1 cellular context compared by ENCODE assay signal in the genomic region with DNA sequence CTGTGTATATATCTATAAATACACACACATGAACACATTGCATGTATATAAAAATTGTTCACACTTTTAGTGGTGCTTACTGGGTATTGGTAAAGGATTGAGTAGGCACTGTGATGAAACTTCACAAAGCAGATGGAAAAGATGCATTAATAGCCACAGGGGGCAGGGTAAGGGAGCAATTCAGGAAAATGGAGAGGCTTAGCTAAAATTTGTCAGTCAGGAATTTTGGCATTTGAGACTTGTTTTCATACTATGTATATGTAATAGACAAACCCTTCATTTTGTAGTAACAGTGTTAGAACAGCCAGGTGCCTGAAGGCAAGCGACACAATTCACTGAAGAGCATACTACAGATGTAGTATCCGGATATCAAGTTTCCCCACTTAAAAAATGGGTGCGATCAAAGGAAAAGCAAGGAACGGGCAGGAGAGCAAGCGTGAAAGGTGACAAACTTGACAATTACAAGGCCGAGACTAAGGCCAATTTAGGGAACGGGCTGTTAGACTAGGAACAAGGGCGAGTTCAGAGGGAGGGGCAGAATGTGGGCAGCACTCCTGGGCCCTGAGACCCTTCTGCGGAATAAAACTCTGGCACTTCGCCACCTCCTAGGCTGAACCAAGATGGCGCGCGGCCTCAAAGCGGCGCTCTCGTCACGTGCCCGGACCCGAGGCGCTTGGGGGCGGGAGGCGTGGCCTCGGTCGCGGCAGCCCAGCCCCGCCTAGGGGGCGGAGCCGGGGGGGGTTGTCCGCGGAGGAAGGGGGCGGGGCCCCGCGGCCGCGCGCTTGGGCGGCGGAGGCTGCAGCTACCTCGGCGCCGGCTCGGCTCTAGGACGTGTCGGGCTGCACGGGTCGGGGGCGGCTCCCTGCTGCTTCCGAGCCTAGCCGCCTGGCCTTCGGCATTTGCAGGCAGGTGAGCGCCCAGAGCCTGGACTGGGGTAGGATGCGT.
TF ChIP-seq lines count a peak whose summit lies in the region.

A gene (plus strand): TSS at position 771 of the 945 bp plus-strand sequence. CDS start 12,518 bp downstream, outside the sequence.

TF ChIP-seq in K562, 482 proteins besides CTCF, POLR2A, EP300 and RAD21 (continued from another document and continues in another):
- TF ChIP-seq, protein P1, sequence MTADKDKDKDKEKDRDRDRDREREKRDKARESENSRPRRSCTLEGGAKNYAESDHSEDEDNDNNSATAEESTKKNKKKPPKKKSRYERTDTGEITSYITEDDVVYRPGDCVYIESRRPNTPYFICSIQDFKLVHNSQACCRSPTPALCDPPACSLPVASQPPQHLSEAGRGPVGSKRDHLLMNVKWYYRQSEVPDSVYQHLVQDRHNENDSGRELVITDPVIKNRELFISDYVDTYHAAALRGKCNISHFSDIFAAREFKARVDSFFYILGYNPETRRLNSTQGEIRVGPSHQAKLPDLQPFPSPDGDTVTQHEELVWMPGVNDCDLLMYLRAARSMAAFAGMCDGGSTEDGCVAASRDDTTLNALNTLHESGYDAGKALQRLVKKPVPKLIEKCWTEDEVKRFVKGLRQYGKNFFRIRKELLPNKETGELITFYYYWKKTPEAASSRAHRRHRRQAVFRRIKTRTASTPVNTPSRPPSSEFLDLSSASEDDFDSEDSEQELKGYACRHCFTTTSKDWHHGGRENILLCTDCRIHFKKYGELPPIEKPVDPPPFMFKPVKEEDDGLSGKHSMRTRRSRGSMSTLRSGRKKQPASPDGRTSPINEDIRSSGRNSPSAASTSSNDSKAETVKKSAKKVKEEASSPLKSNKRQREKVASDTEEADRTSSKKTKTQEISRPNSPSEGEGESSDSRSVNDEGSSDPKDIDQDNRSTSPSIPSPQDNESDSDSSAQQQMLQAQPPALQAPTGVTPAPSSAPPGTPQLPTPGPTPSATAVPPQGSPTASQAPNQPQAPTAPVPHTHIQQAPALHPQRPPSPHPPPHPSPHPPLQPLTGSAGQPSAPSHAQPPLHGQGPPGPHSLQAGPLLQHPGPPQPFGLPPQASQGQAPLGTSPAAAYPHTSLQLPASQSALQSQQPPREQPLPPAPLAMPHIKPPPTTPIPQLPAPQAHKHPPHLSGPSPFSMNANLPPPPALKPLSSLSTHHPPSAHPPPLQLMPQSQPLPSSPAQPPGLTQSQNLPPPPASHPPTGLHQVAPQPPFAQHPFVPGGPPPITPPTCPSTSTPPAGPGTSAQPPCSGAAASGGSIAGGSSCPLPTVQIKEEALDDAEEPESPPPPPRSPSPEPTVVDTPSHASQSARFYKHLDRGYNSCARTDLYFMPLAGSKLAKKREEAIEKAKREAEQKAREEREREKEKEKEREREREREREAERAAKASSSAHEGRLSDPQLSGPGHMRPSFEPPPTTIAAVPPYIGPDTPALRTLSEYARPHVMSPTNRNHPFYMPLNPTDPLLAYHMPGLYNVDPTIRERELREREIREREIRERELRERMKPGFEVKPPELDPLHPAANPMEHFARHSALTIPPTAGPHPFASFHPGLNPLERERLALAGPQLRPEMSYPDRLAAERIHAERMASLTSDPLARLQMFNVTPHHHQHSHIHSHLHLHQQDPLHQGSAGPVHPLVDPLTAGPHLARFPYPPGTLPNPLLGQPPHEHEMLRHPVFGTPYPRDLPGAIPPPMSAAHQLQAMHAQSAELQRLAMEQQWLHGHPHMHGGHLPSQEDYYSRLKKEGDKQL (CRISPR knock-in tag; IDR thresholded peaks at IDR 0.05; ENCODE audit: borderline replicate concordance), result 0 out of 2 replicates have a peak, but pooled peaks have one; percentile 56
- TF ChIP-seq ESRRA (IDR thresholded peaks at IDR 0.05; ENCODE audit: borderline replicate concordance, low read depth) (peak; percentile 50; the same call in 1 of the 2 replicates), C11orf30 (IDR thresholded peaks at IDR 0.05; ENCODE audit: low read depth) (no peak), TFAM (CRISPR knock-in tag; conservative IDR thresholded peaks at IDR 0.05) (no peak), HDAC3 (IDR thresholded peaks at IDR 0.05; ENCODE audit: borderline replicate concordance, partially characterized antibody) (no peak), RFX5 (IDR thresholded peaks at IDR 0.05; ENCODE audit: low read depth, low read length) (no peak), TEAD1 (CRISPR knock-in tag; IDR thresholded peaks at IDR 0.05) (peak; percentile 92 to 94), PYGO2 (tag; IDR thresholded peaks at IDR 0.05) (0 out of 2 replicates have a peak, but pooled peaks have one; percentile 57), PPARD (CRISPR knock-in tag; IDR thresholded peaks at IDR 0.05) (no peak), FOXM1 (IDR thresholded peaks at IDR 0.05; ENCODE audit: low read depth) (no peak; the same call in 1 of the 2 replicates), FOXM1 (CRISPR knock-in tag; IDR thresholded peaks at IDR 0.05; ENCODE audit: low read depth) (peak; percentile 86; the same call in 1 of the 2 replicates), TAF7 (tag; IDR thresholded peaks at IDR 0.05) (peak; percentile 58), ILF3 (IDR thresholded peaks at IDR 0.05; ENCODE audit: borderline replicate concordance) (0 out of 2 replicates have a peak, but pooled peaks have one; percentile 30), FOXP1 (CRISPR knock-in tag; IDR thresholded peaks at IDR 0.05) (peak; percentile 99), HMGN3 (IDR thresholded peaks at IDR 0.05; ENCODE audit: borderline replicate concordance, extremely low read depth, insufficient read length, low read depth, low read length) (peak; percentile 87), SAFB2 (IDR thresholded peaks at IDR 0.05; ENCODE audit: borderline replicate concordance, low read depth, low read length, severe bottlenecking) (no peak), MED1 (CRISPR knock-in tag; IDR thresholded peaks at IDR 0.05; ENCODE audit: borderline replicate concordance) (no peak), NR2C1 (IDR thresholded peaks at IDR 0.05) (no peak), NR2C1 (tag; IDR thresholded peaks at IDR 0.05) (peak; percentile 84), SMC3 (conservative IDR thresholded peaks at IDR 0.05; ENCODE audit: insufficient read depth, low read depth, low read length) (no peak), ZNF12 (CRISPR knock-in tag; IDR thresholded peaks at IDR 0.05) (peak; percentile 17; the same call in 1 of the 2 replicates), PHF20 (IDR thresholded peaks at IDR 0.05; ENCODE audit: partially characterized antibody) (peak; percentile 95), CBX2 (IDR thresholded peaks at IDR 0.05; ENCODE audit: insufficient read depth, low read length, poor library complexity, severe bottlenecking) (no peak), CC2D1A (IDR thresholded peaks at IDR 0.05) (0 out of 2 replicates have a peak, but pooled peaks have one; percentile 48), ZNF282 (CRISPR knock-in tag; IDR thresholded peaks at IDR 0.05) (no peak), ZC3H4 (CRISPR knock-in tag; IDR thresholded peaks at IDR 0.05; ENCODE audit: borderline replicate concordance) (no peak), ZBTB8A (IDR thresholded peaks at IDR 0.05; ENCODE audit: partially characterized antibody) (no peak), ZNF717 (CRISPR knock-in tag; IDR thresholded peaks at IDR 0.05) (peak; percentile 78; the same call in 1 of the 2 replicates), MAFF (IDR thresholded peaks at IDR 0.05; ENCODE audit: low read length) (no peak), SUPT5H (IDR thresholded peaks at IDR 0.05) (peak; percentile 70; the same call in 1 of the 2 replicates), ZNF507 (tag; conservative IDR thresholded peaks at IDR 0.05) (0 out of 2 replicates have a peak, but pooled peaks have one; percentile 27), FOXA3 (CRISPR knock-in tag; conservative IDR thresholded peaks at IDR 0.05 in 1 of 2, IDR thresholded peaks at IDR 0.05 in 1 of 2) (peak; percentile 40 to 89; a peak in 3 of 4 replicates), CREBBP (IDR thresholded peaks at IDR 0.05; ENCODE audit: low read depth, low read length) (no peak), CBX1 (IDR thresholded peaks at IDR 0.05; ENCODE audit: low read depth) (peak; percentile 89; the same call in 1 of the 2 replicates), MYC (IDR thresholded peaks at IDR 0.05; ENCODE audit: low read depth, low read length) (peak; percentile 89), MYC (CRISPR knock-in tag; IDR thresholded peaks at IDR 0.05; ENCODE audit: borderline replicate concordance, low read depth) (peak; percentile 76; the same call in 1 of the 2 replicates), ZNF436 (CRISPR knock-in tag; IDR thresholded peaks at IDR 0.05) (no peak), STAT5B (CRISPR knock-in tag; IDR thresholded peaks at IDR 0.05) (no peak), SMARCA4 (IDR thresholded peaks at IDR 0.05) (no peak), NRF1 (conservative IDR thresholded peaks at IDR 0.05 in 1 of 2, IDR thresholded peaks at IDR 0.05 in 1 of 2) (peak; percentile 67 to 70)
- TF ChIP-seq, protein P2, sequence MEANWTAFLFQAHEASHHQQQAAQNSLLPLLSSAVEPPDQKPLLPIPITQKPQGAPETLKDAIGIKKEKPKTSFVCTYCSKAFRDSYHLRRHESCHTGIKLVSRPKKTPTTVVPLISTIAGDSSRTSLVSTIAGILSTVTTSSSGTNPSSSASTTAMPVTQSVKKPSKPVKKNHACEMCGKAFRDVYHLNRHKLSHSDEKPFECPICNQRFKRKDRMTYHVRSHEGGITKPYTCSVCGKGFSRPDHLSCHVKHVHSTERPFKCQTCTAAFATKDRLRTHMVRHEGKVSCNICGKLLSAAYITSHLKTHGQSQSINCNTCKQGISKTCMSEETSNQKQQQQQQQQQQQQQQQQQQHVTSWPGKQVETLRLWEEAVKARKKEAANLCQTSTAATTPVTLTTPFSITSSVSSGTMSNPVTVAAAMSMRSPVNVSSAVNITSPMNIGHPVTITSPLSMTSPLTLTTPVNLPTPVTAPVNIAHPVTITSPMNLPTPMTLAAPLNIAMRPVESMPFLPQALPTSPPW (CRISPR knock-in tag; IDR thresholded peaks at IDR 0.05), result peak; percentile 93
- TF ChIP-seq, protein P3, sequence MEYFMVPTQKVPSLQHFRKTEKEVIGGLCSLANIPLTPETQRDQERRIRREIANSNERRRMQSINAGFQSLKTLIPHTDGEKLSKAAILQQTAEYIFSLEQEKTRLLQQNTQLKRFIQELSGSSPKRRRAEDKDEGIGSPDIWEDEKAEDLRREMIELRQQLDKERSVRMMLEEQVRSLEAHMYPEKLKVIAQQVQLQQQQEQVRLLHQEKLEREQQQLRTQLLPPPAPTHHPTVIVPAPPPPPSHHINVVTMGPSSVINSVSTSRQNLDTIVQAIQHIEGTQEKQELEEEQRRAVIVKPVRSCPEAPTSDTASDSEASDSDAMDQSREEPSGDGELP (CRISPR knock-in tag; IDR thresholded peaks at IDR 0.05; ENCODE audit: borderline replicate concordance), result peak; percentile 89
- TF ChIP-seq, protein P4, sequence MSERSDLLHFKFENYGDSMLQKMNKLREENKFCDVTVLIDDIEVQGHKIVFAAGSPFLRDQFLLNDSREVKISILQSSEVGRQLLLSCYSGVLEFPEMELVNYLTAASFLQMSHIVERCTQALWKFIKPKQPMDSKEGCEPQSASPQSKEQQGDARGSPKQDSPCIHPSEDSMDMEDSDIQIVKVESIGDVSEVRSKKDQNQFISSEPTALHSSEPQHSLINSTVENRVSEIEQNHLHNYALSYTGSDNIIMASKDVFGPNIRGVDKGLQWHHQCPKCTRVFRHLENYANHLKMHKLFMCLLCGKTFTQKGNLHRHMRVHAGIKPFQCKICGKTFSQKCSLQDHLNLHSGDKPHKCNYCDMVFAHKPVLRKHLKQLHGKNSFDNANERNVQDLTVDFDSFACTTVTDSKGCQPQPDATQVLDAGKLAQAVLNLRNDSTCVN (CRISPR knock-in tag; IDR thresholded peaks at IDR 0.05), result peak; percentile 94
- TF ChIP-seq, protein P5, sequence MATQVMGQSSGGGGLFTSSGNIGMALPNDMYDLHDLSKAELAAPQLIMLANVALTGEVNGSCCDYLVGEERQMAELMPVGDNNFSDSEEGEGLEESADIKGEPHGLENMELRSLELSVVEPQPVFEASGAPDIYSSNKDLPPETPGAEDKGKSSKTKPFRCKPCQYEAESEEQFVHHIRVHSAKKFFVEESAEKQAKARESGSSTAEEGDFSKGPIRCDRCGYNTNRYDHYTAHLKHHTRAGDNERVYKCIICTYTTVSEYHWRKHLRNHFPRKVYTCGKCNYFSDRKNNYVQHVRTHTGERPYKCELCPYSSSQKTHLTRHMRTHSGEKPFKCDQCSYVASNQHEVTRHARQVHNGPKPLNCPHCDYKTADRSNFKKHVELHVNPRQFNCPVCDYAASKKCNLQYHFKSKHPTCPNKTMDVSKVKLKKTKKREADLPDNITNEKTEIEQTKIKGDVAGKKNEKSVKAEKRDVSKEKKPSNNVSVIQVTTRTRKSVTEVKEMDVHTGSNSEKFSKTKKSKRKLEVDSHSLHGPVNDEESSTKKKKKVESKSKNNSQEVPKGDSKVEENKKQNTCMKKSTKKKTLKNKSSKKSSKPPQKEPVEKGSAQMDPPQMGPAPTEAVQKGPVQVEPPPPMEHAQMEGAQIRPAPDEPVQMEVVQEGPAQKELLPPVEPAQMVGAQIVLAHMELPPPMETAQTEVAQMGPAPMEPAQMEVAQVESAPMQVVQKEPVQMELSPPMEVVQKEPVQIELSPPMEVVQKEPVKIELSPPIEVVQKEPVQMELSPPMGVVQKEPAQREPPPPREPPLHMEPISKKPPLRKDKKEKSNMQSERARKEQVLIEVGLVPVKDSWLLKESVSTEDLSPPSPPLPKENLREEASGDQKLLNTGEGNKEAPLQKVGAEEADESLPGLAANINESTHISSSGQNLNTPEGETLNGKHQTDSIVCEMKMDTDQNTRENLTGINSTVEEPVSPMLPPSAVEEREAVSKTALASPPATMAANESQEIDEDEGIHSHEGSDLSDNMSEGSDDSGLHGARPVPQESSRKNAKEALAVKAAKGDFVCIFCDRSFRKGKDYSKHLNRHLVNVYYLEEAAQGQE (CRISPR knock-in tag; IDR thresholded peaks at IDR 0.05; ENCODE audit: low read depth), result peak; percentile 75
- TF ChIP-seq, protein P6, sequence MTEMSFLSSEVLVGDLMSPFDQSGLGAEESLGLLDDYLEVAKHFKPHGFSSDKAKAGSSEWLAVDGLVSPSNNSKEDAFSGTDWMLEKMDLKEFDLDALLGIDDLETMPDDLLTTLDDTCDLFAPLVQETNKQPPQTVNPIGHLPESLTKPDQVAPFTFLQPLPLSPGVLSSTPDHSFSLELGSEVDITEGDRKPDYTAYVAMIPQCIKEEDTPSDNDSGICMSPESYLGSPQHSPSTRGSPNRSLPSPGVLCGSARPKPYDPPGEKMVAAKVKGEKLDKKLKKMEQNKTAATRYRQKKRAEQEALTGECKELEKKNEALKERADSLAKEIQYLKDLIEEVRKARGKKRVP (CRISPR knock-in tag; IDR thresholded peaks at IDR 0.05), result peak; percentile 82
- TF ChIP-seq, protein P7, sequence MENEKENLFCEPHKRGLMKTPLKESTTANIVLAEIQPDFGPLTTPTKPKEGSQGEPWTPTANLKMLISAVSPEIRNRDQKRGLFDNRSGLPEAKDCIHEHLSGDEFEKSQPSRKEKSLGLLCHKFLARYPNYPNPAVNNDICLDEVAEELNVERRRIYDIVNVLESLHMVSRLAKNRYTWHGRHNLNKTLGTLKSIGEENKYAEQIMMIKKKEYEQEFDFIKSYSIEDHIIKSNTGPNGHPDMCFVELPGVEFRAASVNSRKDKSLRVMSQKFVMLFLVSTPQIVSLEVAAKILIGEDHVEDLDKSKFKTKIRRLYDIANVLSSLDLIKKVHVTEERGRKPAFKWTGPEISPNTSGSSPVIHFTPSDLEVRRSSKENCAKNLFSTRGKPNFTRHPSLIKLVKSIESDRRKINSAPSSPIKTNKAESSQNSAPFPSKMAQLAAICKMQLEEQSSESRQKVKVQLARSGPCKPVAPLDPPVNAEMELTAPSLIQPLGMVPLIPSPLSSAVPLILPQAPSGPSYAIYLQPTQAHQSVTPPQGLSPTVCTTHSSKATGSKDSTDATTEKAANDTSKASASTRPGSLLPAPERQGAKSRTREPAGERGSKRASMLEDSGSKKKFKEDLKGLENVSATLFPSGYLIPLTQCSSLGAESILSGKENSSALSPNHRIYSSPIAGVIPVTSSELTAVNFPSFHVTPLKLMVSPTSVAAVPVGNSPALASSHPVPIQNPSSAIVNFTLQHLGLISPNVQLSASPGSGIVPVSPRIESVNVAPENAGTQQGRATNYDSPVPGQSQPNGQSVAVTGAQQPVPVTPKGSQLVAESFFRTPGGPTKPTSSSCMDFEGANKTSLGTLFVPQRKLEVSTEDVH (IDR thresholded peaks at IDR 0.05; ENCODE audit: low read depth, partially characterized antibody), result peak; percentile 61
